19 cellular contexts compared by ENCODE assay signal in genomic region chr20:7742479-7742878, GRCh38.
DNase-seq lines count a peak whose midpoint lies in the region; ATAC-seq and TF ChIP-seq lines count a peak whose summit lies in the region.
"Had no signal": no experiment of that assay in that cellular context is flagged by ENCODE, and none has a peak within 500 bp of the region (broad histone marks: within the 10 kb centered on the region; RNA-seq: fewer than 3 reads in every experiment).

No MANE protein-coding gene starts in this region.

- BruUV-seq in MCF 10A (replicated peaks; lab: Mats Ljungman, UMichigan), result no TSS peak

- H3K9me3 ChIP-seq in breast epithelium (peaks cover 0 to 4% of the 10 kb centered on the region in 2 donors), RWPE2 (ENCODE audit: severe bottlenecking) (no peaks in the 10 kb centered on the region), T-helper 17 cell (ENCODE audit: control insufficient read depth, low read length, poor library complexity, severe bottlenecking) (no peaks in the 10 kb centered on the region)
- H3K9me3 ChIP-seq: uterus had no signal

- H3K36me3 Mint-ChIP-seq in MCF 10A (ENCODE audit: insufficient read depth, unreplicated experiment), result no peaks in the 10 kb centered on the region
- no peaks in the 10 kb centered on the region for H3K36me3 Mint-ChIP-seq in T-helper 17 cell (ENCODE audit: low read depth)

- POLR2A ChIA-PET in MCF 10A (lab: Yijun Ruan, JAX), result interaction anchor here (0.6 to 1.1 kb wide), 3 partner anchors 10 to 354 kb away, joined by 3 to 4 read pairs (median 3); no protein-coding TSS in a partner anchor

- intact Hi-C loops in MCF 10A (cut with micrococcal nuclease), result no loop called here
- intact Hi-C loops in breast epithelium (cut with DNase I; ENCODE audit: low total_unique reads), result no loop called here

- H3K4me3 ChIP-seq in breast epithelium (no peak overlapping the region), RWPE2 (ENCODE audit: severe bottlenecking) (no peak overlapping the region)
- H3K4me3 ChIP-seq: dorsolateral prefrontal cortex, uterus had no signal

- H3K27me3 ChIP-seq in breast epithelium (no peaks in the 10 kb centered on the region), RWPE2 (ENCODE audit: insufficient read depth, poor library complexity, severe bottlenecking) (no peaks in the 10 kb centered on the region)
- H3K27me3 ChIP-seq: uterus had no signal

- TF ChIP-seq POLR2A in breast epithelium (IDR thresholded peaks at IDR 0.05), result no peak

- CTCF ChIA-PET in MCF 10A (lab: Yijun Ruan, JAX), result interaction anchor here (0.5 to 1.2 kb wide), 2 partner anchors 8 to 1308 kb away, joined by 3 to 4 read pairs; no protein-coding TSS in a partner anchor

- DNase-seq in MCF 10A (ENCODE audit: unreplicated experiment), result peak; percentile 58
- no peak for DNase-seq in breast epithelium (ENCODE audit: low spot score in 2 of 2)
- DNase-seq in RWPE2 (ENCODE audit: low spot score), result no peak
- DNase-seq in fibroblast of peridontal ligament (ENCODE audit: extremely low read depth), result peak; percentile 92
- DNase-seq in SKM-1 treated with dmso at 0.1 percent for 144 hours (lab: John Stamatoyannopoulos, UW; ENCODE audit: unreplicated experiment), result no peak
- DNase-seq in hypothalamus (lab: John Stamatoyannopoulos, UW), result no peak
- DNase-seq in T-helper 17 cell, result no peak
- DNase-seq: ACHN; activated T-cell treated with anti-CD3 and anti-CD28 coated beads, Interleukin-2, amount 50 U/mL, for 1 hour; amniotic stem cell; DND-41; dorsolateral prefrontal cortex; H9; NCI-H1092; NK-92 treated with Interleukin-12 subunit alpha and Interleukin-12 subunit beta, amount 100 ng/mL, for 24 hours; uterus had no signal

- H3K27ac Mint-ChIP-seq in MCF 10A (ENCODE audit: low read depth, unreplicated experiment), result peak overlapping the region; percentile 51
- no peak overlapping the region for H3K27ac Mint-ChIP-seq in T-helper 17 cell
- H3K27ac Mint-ChIP-seq: H9 had no signal

- ATAC-seq in RWPE2 (ENCODE audit: low read depth) (peak; percentile 94), HG02623 (IDR thresholded peaks at IDR 0.05; ENCODE audit: unreplicated experiment) (no peak), T-helper 17 cell (no peak)
- ATAC-seq: activated CD4-positive, CD25-positive, alpha-beta regulatory T cell treated with anti-CD3 and anti-CD28 coated beads, Interleukin-2, amount 50 U/mL, for 24 hours had no signal

- no peaks in the 10 kb centered on the region for H3K36me3 ChIP-seq in breast epithelium
- H3K36me3 ChIP-seq in RWPE2 (ENCODE audit: low read depth), result no peaks in the 10 kb centered on the region; the same call in 1 of the 2 replicates
- H3K36me3 ChIP-seq: uterus had no signal

- TF ChIP-seq CTCF in MCF 10A (IDR thresholded peaks at IDR 0.05; ENCODE audit: unreplicated experiment), result no peak
- no peak for TF ChIP-seq CTCF in breast epithelium (IDR thresholded peaks at IDR 0.05)
- TF ChIP-seq CTCF in RWPE2 (IDR thresholded peaks at IDR 0.05; ENCODE audit: poor library complexity, severe bottlenecking), result no peak

- no peaks in the 10 kb centered on the region for H3K4me1 ChIP-seq in breast epithelium
- peaks cover 24% of the 10 kb centered on the region for H3K4me1 ChIP-seq in RWPE2 (ENCODE audit: insufficient read depth, poor library complexity, severe bottlenecking)
- H3K4me1 ChIP-seq: parathyroid adenoma, uterus had no signal

- peaks cover 9% of the 10 kb centered on the region for H3K4me1 Mint-ChIP-seq in MCF 10A (ENCODE audit: insufficient read depth, unreplicated experiment)
- no peaks in the 10 kb centered on the region for H3K4me1 Mint-ChIP-seq in T-helper 17 cell
- H3K4me1 Mint-ChIP-seq: H9 had no signal

- H3K27ac ChIP-seq in breast epithelium (no peak overlapping the region), RWPE2 (ENCODE audit: poor library complexity, severe bottlenecking) (peak overlapping the region; percentile 44)
- H3K27ac ChIP-seq: dorsolateral prefrontal cortex, parathyroid adenoma, uterus had no signal

- H3K4me3 Mint-ChIP-seq in MCF 10A (ENCODE audit: unreplicated experiment) (no peak overlapping the region), T-helper 17 cell (no peak overlapping the region)
- H3K4me3 Mint-ChIP-seq: H9 had no signal

- H3K27me3 Mint-ChIP-seq in MCF 10A (ENCODE audit: insufficient read depth, unreplicated experiment) (no peaks in the 10 kb centered on the region), T-helper 17 cell (no peaks in the 10 kb centered on the region)

- H3K9me3 Mint-ChIP-seq in MCF 10A (ENCODE audit: unreplicated experiment), result no peaks in the 10 kb centered on the region
- H3K9me3 Mint-ChIP-seq: H9 had no signal

Comparison
In these comparisons a context has a peak if more than half of its experiments do, and no peak if none do; other contexts are left out.
1. DNase-seq: peak in MCF 10A (single experiment) and fibroblast of peridontal ligament (single experiment); none in breast epithelium (0 of 2), RWPE2 (single experiment), SKM-1 treated with dmso at 0.1 percent for 144 hours (single experiment), hypothalamus (0 of 51) and T-helper 17 cell (0 of 3).